Comparison of ENCODE assay signal across 10 cellular contexts in the genomic region with DNA sequence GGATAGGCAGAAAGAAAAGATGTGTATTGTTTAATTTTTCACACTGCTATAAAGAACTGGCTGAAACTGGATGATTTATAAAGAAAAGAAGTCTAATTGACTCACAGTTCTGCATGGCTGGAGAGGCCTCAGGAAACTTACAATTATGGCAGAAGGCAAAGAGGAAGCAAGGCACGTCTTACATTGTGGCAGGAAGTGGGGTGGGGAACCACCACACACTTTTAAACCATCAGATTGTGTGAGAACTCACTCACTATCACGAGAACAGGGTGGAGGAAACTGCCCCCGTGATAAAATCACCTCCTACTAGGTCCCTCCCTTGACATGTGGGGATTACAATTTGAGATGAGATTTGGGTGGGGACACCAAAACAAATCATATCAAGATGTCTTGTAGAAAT. TPM values are rescaled to one million over a fixed set of nuclear protein-coding genes. Genes with fewer than 3 reads are reported as not detected.
DNase-seq lines count a peak whose midpoint lies in the region; ATAC-seq, FAIRE-seq and TF ChIP-seq lines count a peak whose summit lies in the region.
"Not testable (repeated sequence)": the region's sequence is repeated elsewhere in the genome, so short reads cannot be mapped to it uniquely, and the experiment has no call there.
"Had no signal": no experiment of that assay in that cellular context is flagged by ENCODE, and none has a peak within 500 bp of the region (broad histone marks: within the 10 kb centered on the region; RNA-seq: fewer than 3 reads in every experiment).

No MANE protein-coding gene starts in this region.

- H3K4me3 Mint-ChIP-seq in T-helper 2 cell treated with Interferon-gamma antibody and Interleukin-4, amounts not matched to agents 5 μg/mL and 100 μg/mL, for 36 hours; activated naive CD4-positive, alpha-beta T cell treated with anti-CD3 and anti-CD28 coated beads for 36 hours; stimulated activated effector memory CD8-positive, alpha-beta T cell treated with anti-CD3 and anti-CD28 coated beads, Interleukin-12 subunit alpha, Interleukin-12 subunit beta, amount 100 ng/mL, for 72 hours: not testable (repeated sequence)

- TF ChIP-seq POLR2A in GM12891 (IDR thresholded peaks at IDR 0.05; ENCODE audit: low read depth, low read length) = not testable (repeated sequence)

- peaks cover 23% of the 10 kb centered on the region for H3K27me3 Mint-ChIP-seq in T-helper 2 cell treated with Interferon-gamma antibody and Interleukin-4, amounts not matched to agents 5 μg/mL and 100 μg/mL, for 36 hours (ENCODE audit: low read depth)
- H3K27me3 Mint-ChIP-seq in activated naive CD4-positive, alpha-beta T cell treated with anti-CD3 and anti-CD28 coated beads for 36 hours (ENCODE audit: low read depth) = peaks cover 11% of the 10 kb centered on the region

- FAIRE-seq in GM12891 (lab: Jason Lieb, UNC) = peak; percentile 85

- peak; percentile 97 for ATAC-seq in GM19351 (IDR thresholded peaks at IDR 0.05; ENCODE audit: unreplicated experiment)
- ATAC-seq in GM21786 (IDR thresholded peaks at IDR 0.05; ENCODE audit: unreplicated experiment) = peak; percentile 94
- peak; percentile 82 for ATAC-seq in HG03108 (IDR thresholded peaks at IDR 0.05; ENCODE audit: unreplicated experiment)
- peak; percentile 91 for ATAC-seq in stimulated activated effector memory CD8-positive, alpha-beta T cell treated with anti-CD3 and anti-CD28 coated beads, Interleukin-12 subunit alpha, Interleukin-12 subunit beta, amount 100 ng/mL, for 72 hours

- CTCF ChIA-PET in activated naive CD4-positive, alpha-beta T cell treated with anti-CD3 and anti-CD28 coated beads for 36 hours (lab: Charles Lee) = not testable (repeated sequence)

- not testable (repeated sequence) for H3K4me3 ChIP-seq in Jurkat, Clone E6-1 (ENCODE audit: low read length)

- H3K9me3 Mint-ChIP-seq in T-helper 2 cell treated with Interferon-gamma antibody and Interleukin-4, amounts not matched to agents 5 μg/mL and 100 μg/mL, for 36 hours = peaks cover 37% of the 10 kb centered on the region
- peaks cover 14% of the 10 kb centered on the region for H3K9me3 Mint-ChIP-seq in activated naive CD4-positive, alpha-beta T cell treated with anti-CD3 and anti-CD28 coated beads for 36 hours
- peaks cover 21% of the 10 kb centered on the region for H3K9me3 Mint-ChIP-seq in stimulated activated effector memory CD8-positive, alpha-beta T cell treated with anti-CD3 and anti-CD28 coated beads, Interleukin-12 subunit alpha, Interleukin-12 subunit beta, amount 100 ng/mL, for 72 hours

- intact Hi-C loops in activated naive CD4-positive, alpha-beta T cell treated with anti-CD3 and anti-CD28 coated beads for 36 hours (cut with micrococcal nuclease) = loop anchor here (1.0 kb wide), 1 partner anchor 21 kb away; no protein-coding TSS in a partner anchor

- peaks cover 17% of the 10 kb centered on the region for H3K4me1 Mint-ChIP-seq in T-helper 2 cell treated with Interferon-gamma antibody and Interleukin-4, amounts not matched to agents 5 μg/mL and 100 μg/mL, for 36 hours (ENCODE audit: low read depth)
- peaks cover 18% of the 10 kb centered on the region for H3K4me1 Mint-ChIP-seq in activated naive CD4-positive, alpha-beta T cell treated with anti-CD3 and anti-CD28 coated beads for 36 hours (ENCODE audit: low read depth)
- H3K4me1 Mint-ChIP-seq in stimulated activated effector memory CD8-positive, alpha-beta T cell treated with anti-CD3 and anti-CD28 coated beads, Interleukin-12 subunit alpha, Interleukin-12 subunit beta, amount 100 ng/mL, for 72 hours = not testable (repeated sequence)

- H3K27ac Mint-ChIP-seq in T-helper 2 cell treated with Interferon-gamma antibody and Interleukin-4, amounts not matched to agents 5 μg/mL and 100 μg/mL, for 36 hours; activated naive CD4-positive, alpha-beta T cell treated with anti-CD3 and anti-CD28 coated beads for 36 hours; stimulated activated effector memory CD8-positive, alpha-beta T cell treated with anti-CD3 and anti-CD28 coated beads, Interleukin-12 subunit alpha, Interleukin-12 subunit beta, amount 100 ng/mL, for 72 hours: not testable (repeated sequence)

- DNase-seq in GM12891 (ENCODE audit: insufficient read length, low spot score); stimulated activated effector memory CD8-positive, alpha-beta T cell treated with anti-CD3 and anti-CD28 coated beads, Interleukin-12 subunit alpha, Interleukin-12 subunit beta, amount 100 ng/mL, for 72 hours (ENCODE audit: low spot score in 2 of 2): not testable (repeated sequence)
- peak; percentile 48 for DNase-seq in Jurkat, Clone E6-1 (ENCODE audit: low read depth, low spot score)
- peak; percentile 10 for DNase-seq in T-helper 2 cell treated with Interferon-gamma antibody and Interleukin-4, amounts not matched to agents 5 μg/mL and 100 μg/mL, for 36 hours (ENCODE audit: low spot score)
- DNase-seq in activated naive CD4-positive, alpha-beta T cell treated with anti-CD3 and anti-CD28 coated beads for 36 hours = peak; percentile 67

- H3K36me3 Mint-ChIP-seq in T-helper 2 cell treated with Interferon-gamma antibody and Interleukin-4, amounts not matched to agents 5 μg/mL and 100 μg/mL, for 36 hours (ENCODE audit: low read depth); activated naive CD4-positive, alpha-beta T cell treated with anti-CD3 and anti-CD28 coated beads for 36 hours (ENCODE audit: low read depth); stimulated activated effector memory CD8-positive, alpha-beta T cell treated with anti-CD3 and anti-CD28 coated beads, Interleukin-12 subunit alpha, Interleukin-12 subunit beta, amount 100 ng/mL, for 72 hours: not testable (repeated sequence)

TF ChIP-seq in GM12891, 5 proteins besides CTCF, POLR2A, EP300 and RAD21:
- TF ChIP-seq PAX5 (IDR thresholded peaks at IDR 0.05; ENCODE audit: insufficient read depth, low read length, severe bottlenecking) = peak; percentile 22
- TF ChIP-seq SPI1 (IDR thresholded peaks at IDR 0.05; ENCODE audit: low read depth, low read length) = peak; percentile 49

RNA-seq across cellular contexts. Expression of a gene that starts 5.5 kb away (rescaled TPM):
- polyA plus RNA-seq in GM12891 (2012; ENCODE audit: low read depth, missing spikeins) = 0.04 TPM
- polyA plus RNA-seq in Jurkat, Clone E6-1 (2012; ENCODE audit: insufficient read depth, insufficient read length) = not detected
- not detected for total RNA-seq in activated naive CD4-positive, alpha-beta T cell treated with anti-CD3 and anti-CD28 coated beads for 36 hours
- total RNA-seq: activated CD8-positive, alpha-beta memory T cell treated with anti-CD3 and anti-CD28 coated beads for 36 hours; GM23248 had no signal
